In genomic region chr15:51681303-51681963, GRCh38 we compare ENCODE assay signal across 8 cellular contexts. TPM values are rescaled to one million over a fixed set of nuclear protein-coding genes. Genes with fewer than 3 reads are reported as not detected.
A peak's percentile ranks its signal among the peaks of the same experiment; 100 is the strongest.
DNase-seq lines count a peak whose midpoint lies in the region; TF ChIP-seq lines count a peak whose summit lies in the region.

Gene SCG3 (plus strand): TSS chr15:51681503. CDS start chr15:51681756, 253 bp downstream.

- H3K18ac ChIP-seq in mesendoderm (ENCODE audit: low read length) = no peak within 1 kb of the TSS

- no peaks in the 10 kb centered on the region for H3K27me3 ChIP-seq in mesendoderm (ENCODE audit: insufficient read depth, low read length, poor library complexity)
- H3K27me3 ChIP-seq in Karpas-422 (ENCODE audit: low read length) = no peaks in the 10 kb centered on the region

- no peak for TF ChIP-seq CTCF in HFF-Myc (IDR thresholded peaks at IDR 0.05; ENCODE audit: low read depth, low read length, missing control alignments)
- no peak for TF ChIP-seq CTCF in epithelial cell of proximal tubule (conservative IDR thresholded peaks at IDR 0.05; ENCODE audit: low read depth, low read length)
- TF ChIP-seq CTCF in HFFc6 (IDR thresholded peaks at IDR 0.05) = no peak

- DNase-seq in HFF-Myc (ENCODE audit: extremely low read depth, low read depth) (peak; percentile 31), NCI-H774 (lab: John Stamatoyannopoulos, UW) (peak; percentile 90), activated T-cell treated with anti-CD3 and anti-CD28 coated beads for 48 hours (ENCODE audit: low read depth) (peak; percentile 53), epithelial cell of proximal tubule (ENCODE audit: low read depth) (peak; percentile 3), mesendoderm (peak; percentile 98), HFFc6 (no peak), Karpas-422 (no peak)
- DNase-seq in stimulated activated CD8-positive, alpha-beta memory T cell treated with anti-CD3 and anti-CD28 coated beads, Interleukin-12 subunit alpha, Interleukin-12 subunit beta, amount 100 ng/mL, for 24 hours (ENCODE audit: extremely low read depth) = peak; percentile 9

- no peaks in the 10 kb centered on the region for H3K79me1 ChIP-seq in mesendoderm (ENCODE audit: low read length)

- no peak within 1 kb of the TSS for H3K23ac ChIP-seq in mesendoderm (ENCODE audit: low read length)

- WGBS in mesendoderm (ENCODE audit: extremely low coverage, insufficient coverage, low lambda C conversion rate) = no CpG with 5 or more reads among the region's 38 CpGs

- H3K36me3 Mint-ChIP-seq in HFFc6 (ENCODE audit: low read depth) = no peaks in the 10 kb centered on the region

- H2BK120ac ChIP-seq in mesendoderm (ENCODE audit: low read depth, low read length) = no peak within 1 kb of the TSS

- H3K9me2 ChIP-seq in Karpas-422 (replicated peaks; ENCODE audit: insufficient read depth, low read length) = no peaks in the 10 kb centered on the region

- peaks cover 17% of the 10 kb centered on the region; the same call in 1 of the 2 replicates for H3K27me3 Mint-ChIP-seq in HFFc6 (ENCODE audit: insufficient read depth)

- no peak within 1 kb of the TSS for H3K4ac ChIP-seq in mesendoderm (ENCODE audit: low read depth, low read length)

- H4K5ac ChIP-seq in mesendoderm (ENCODE audit: low read length) = no peak within 1 kb of the TSS

- no peaks in the 10 kb centered on the region for H3K4me1 Mint-ChIP-seq in HFFc6 (ENCODE audit: low read depth)

- H2AFZ ChIP-seq in Karpas-422 (ENCODE audit: low read length) = no peak within 1 kb of the TSS

- H4K8ac ChIP-seq in mesendoderm (ENCODE audit: low read depth, low read length) = no peak within 1 kb of the TSS

- H3K27ac Mint-ChIP-seq in HFFc6 = no peak within 1 kb of the TSS

- no peak within 1 kb of the TSS for H2AK5ac ChIP-seq in mesendoderm (ENCODE audit: low read length)

- H2BK15ac ChIP-seq in mesendoderm (replicated peaks; ENCODE audit: low read depth) = no peak within 1 kb of the TSS

- no peak within 1 kb of the TSS for H3K27ac ChIP-seq in mesendoderm (ENCODE audit: low read depth, low read length)
- H3K27ac ChIP-seq in Karpas-422 (ENCODE audit: low read length) = no peak within 1 kb of the TSS

- H4K20me1 ChIP-seq in Karpas-422 (ENCODE audit: insufficient read depth, low read depth, low read length) = no peaks in the 10 kb centered on the region

- H3K79me2 ChIP-seq in mesendoderm (ENCODE audit: control insufficient read depth, insufficient read depth, low read length) (no peaks in the 10 kb centered on the region), Karpas-422 (ENCODE audit: low read length) (no peaks in the 10 kb centered on the region)

- H3K4me3 ChIP-seq in HFF-Myc (replicated peaks; ENCODE audit: low read depth, low read length) = no peak within 1 kb of the TSS
- H3K4me3 ChIP-seq in epithelial cell of proximal tubule (ENCODE audit: low read depth, low read length) = peak within 1 kb of the TSS; percentile 40
- H3K4me3 ChIP-seq in mesendoderm (ENCODE audit: low read length) = peak within 1 kb of the TSS; percentile 66
- H3K4me3 ChIP-seq in Karpas-422 (ENCODE audit: low read length) = no peak within 1 kb of the TSS

- H3K4me3 Mint-ChIP-seq in HFFc6 = no peak within 1 kb of the TSS

- H3K9me3 ChIP-seq in Karpas-422 (ENCODE audit: low read length) = no peaks in the 10 kb centered on the region

- H3K36me3 ChIP-seq in mesendoderm (ENCODE audit: control insufficient read depth, insufficient read depth, low read length) (no peaks in the 10 kb centered on the region), Karpas-422 (ENCODE audit: insufficient read depth, low read length) (no peaks in the 10 kb centered on the region)

- H2BK5ac ChIP-seq in mesendoderm (ENCODE audit: low read length) = no peak within 1 kb of the TSS

- H3K4me1 ChIP-seq in mesendoderm (ENCODE audit: control insufficient read depth, low read depth, low read length) = no peaks in the 10 kb centered on the region
- no peaks in the 10 kb centered on the region for H3K4me1 ChIP-seq in Karpas-422 (ENCODE audit: low read length)

- H3K9ac ChIP-seq in mesendoderm (ENCODE audit: low read length) = peak within 1 kb of the TSS; percentile 55
- H3K9ac ChIP-seq in Karpas-422 (ENCODE audit: low read length) = no peak within 1 kb of the TSS

- no peaks in the 10 kb centered on the region for H3K9me3 Mint-ChIP-seq in HFFc6

- H3K4me2 ChIP-seq in mesendoderm (ENCODE audit: low read length) (peak within 1 kb of the TSS; percentile 80), Karpas-422 (ENCODE audit: low read depth, low read length, poor library complexity, severe bottlenecking) (no peak within 1 kb of the TSS)

- peak within 1 kb of the TSS; percentile 77 for H3K56ac ChIP-seq in mesendoderm (ENCODE audit: low read length)

RNA-seq across cellular contexts. Expression of gene SCG3, which starts in this region (rescaled TPM):
- total RNA-seq in epithelial cell of proximal tubule = not detected in 2 replicates
- 36.5 TPM for polyA plus RNA-seq in mesendoderm (2013, experiment 1 of 2)
- polyA plus RNA-seq in mesendoderm (2013, experiment 2 of 2) = 36.7 TPM
- not detected for total RNA-seq in HFFc6 (2021; fragmentation: NEBNext Ultra II Directional; extraction: Animal tissue kit (Norgen Biotek cat#: 25700))
- total RNA-seq in Karpas-422 (2014; rRNA removed; shearing (Covaris generic); ENCODE audit: low replicate concordance) = not detected in 2 replicates

Comparison
In these comparisons a context has a peak if more than half of its experiments do, and no peak if none do; other contexts are left out.
1. Peak in DNase-seq and H3K4me3 ChIP-seq in epithelial cell of proximal tubule; RNA of the gene not detected or under 1 TPM.
2. DNase-seq: peak in HFF-Myc (single experiment), NCI-H774 (single experiment), activated T-cell treated with anti-CD3 and anti-CD28 coated beads for 48 hours (single experiment), mesendoderm (single experiment) and stimulated activated CD8-positive, alpha-beta memory T cell treated with anti-CD3 and anti-CD28 coated beads, Interleukin-12 subunit alpha, Interleukin-12 subunit beta, amount 100 ng/mL, for 24 hours (single experiment); none in HFFc6 (single experiment) and Karpas-422 (single experiment).